19 cellular contexts compared by ENCODE assay signal in genomic region chr4:163071308-163071707, GRCh38.
"Had no signal": no experiment of that assay in that cellular context is flagged by ENCODE, and none has a peak within 500 bp of the region (broad histone marks: within the 10 kb centered on the region; RNA-seq: fewer than 3 reads in every experiment).

No MANE protein-coding gene starts in this region.

- H3K9me3 ChIP-seq: mucosa of descending colon, vagina had no signal

- H3K27ac Mint-ChIP-seq: activated B cell treated with CpG ODN at 0.5 μM for 24 hours; activated CD4-positive, alpha-beta memory T cell treated with anti-CD3 and anti-CD28 coated beads for 36 hours; activated naive CD8-positive, alpha-beta T cell treated with anti-CD3 and anti-CD28 coated beads, Interleukin-2, amount 10 ng/mL, durations not matched to agents 7 days and 5 days; memory B cell; naive B cell; neural progenitor cell; progenitor cell of endocrine pancreas; T-helper 2 cell treated with Interferon-gamma antibody and Interleukin-4, amounts not matched to agents 5 μg/mL and 100 μg/mL, for 36 hours had no signal

- H3K4me1 ChIP-seq: neural progenitor cell, vagina had no signal

- H3K4me3 ChIP-seq: mucosa of descending colon, neural progenitor cell, vagina had no signal

- H3K36me3 ChIP-seq: neural progenitor cell, vagina had no signal

- H3K36me3 Mint-ChIP-seq: activated CD4-positive, alpha-beta memory T cell treated with anti-CD3 and anti-CD28 coated beads for 36 hours; activated naive CD8-positive, alpha-beta T cell treated with anti-CD3 and anti-CD28 coated beads, Interleukin-2, amount 10 ng/mL, durations not matched to agents 7 days and 5 days; memory B cell; naive B cell; neural progenitor cell had no signal

- H3K9me3 Mint-ChIP-seq: activated B cell treated with CpG ODN at 0.5 μM for 24 hours; activated CD4-positive, alpha-beta memory T cell treated with anti-CD3 and anti-CD28 coated beads for 36 hours; activated naive CD8-positive, alpha-beta T cell treated with anti-CD3 and anti-CD28 coated beads, Interleukin-2, amount 10 ng/mL, durations not matched to agents 7 days and 5 days; memory B cell; T-helper 2 cell treated with Interferon-gamma antibody and Interleukin-4, amounts not matched to agents 5 μg/mL and 100 μg/mL, for 36 hours had no signal

- H2AFZ ChIP-seq: neural progenitor cell had no signal

- H3K4me3 Mint-ChIP-seq: activated B cell treated with CpG ODN at 0.5 μM for 24 hours; activated CD4-positive, alpha-beta memory T cell treated with anti-CD3 and anti-CD28 coated beads for 36 hours; activated naive CD8-positive, alpha-beta T cell treated with anti-CD3 and anti-CD28 coated beads, Interleukin-2, amount 10 ng/mL, durations not matched to agents 7 days and 5 days; memory B cell; naive B cell; neural progenitor cell; T-helper 2 cell treated with Interferon-gamma antibody and Interleukin-4, amounts not matched to agents 5 μg/mL and 100 μg/mL, for 36 hours had no signal

- H3K27ac ChIP-seq: neural progenitor cell, vagina had no signal

- H3K9ac ChIP-seq: neural progenitor cell had no signal

- H3K4me1 Mint-ChIP-seq: activated B cell treated with CpG ODN at 0.5 μM for 24 hours; activated naive CD8-positive, alpha-beta T cell treated with anti-CD3 and anti-CD28 coated beads, Interleukin-2, amount 10 ng/mL, durations not matched to agents 7 days and 5 days; memory B cell; naive B cell; neural progenitor cell had no signal

- H3K27me3 ChIP-seq: neural progenitor cell, vagina had no signal

- H3K27me3 Mint-ChIP-seq: activated B cell treated with CpG ODN at 0.5 μM for 24 hours, memory B cell, progenitor cell of endocrine pancreas had no signal

- ATAC-seq: mucosa of descending colon had no signal

- DNase-seq: activated B cell treated with CpG ODN at 0.5 μM for 24 hours; activated CD4-positive, alpha-beta memory T cell treated with anti-CD3 and anti-CD28 coated beads for 36 hours; activated CD4-positive, alpha-beta T cell treated with anti-CD3 and anti-CD28 coated beads for 4 hours; activated naive CD4-positive, alpha-beta T cell treated with Interleukin-2 at 50 U/mL for 16 hours; activated naive CD8-positive, alpha-beta T cell treated with anti-CD3 and anti-CD28 coated beads, Interleukin-2, amount 10 ng/mL, durations not matched to agents 7 days and 5 days; activated T-cell treated with anti-CD3 and anti-CD28 coated beads for 4 hours; cerebellar nuclear complex; effector CD4-positive, alpha-beta T cell; mucosa of descending colon; naive B cell; stimulated activated CD4-positive, alpha-beta T cell treated with anti-CD3 and anti-CD28 coated beads, Interleukin-12 subunit alpha, Interleukin-12 subunit beta, amount 100 ng/mL, for 4 hours; stimulated activated CD4-positive, alpha-beta T cell treated with anti-CD3 and anti-CD28 coated beads, Interleukin-2, amount 100 ng/mL, for 24 hours; stimulated activated naive CD4-positive, alpha-beta T cell treated with Interleukin-2 at 50 U/mL for 16 hours; trophoblast cell had no signal

- H3K4me2 ChIP-seq: neural progenitor cell had no signal
